1 cellular context compared by ENCODE assay signal in genomic region chr17:72730091-72730490, GRCh38.
TF ChIP-seq lines count a peak whose summit lies in the region.

No MANE protein-coding gene starts in this region.

TF ChIP-seq in K562, 482 proteins besides CTCF, POLR2A, EP300 and RAD21 (continued from another document):
- TF ChIP-seq, protein P1, sequence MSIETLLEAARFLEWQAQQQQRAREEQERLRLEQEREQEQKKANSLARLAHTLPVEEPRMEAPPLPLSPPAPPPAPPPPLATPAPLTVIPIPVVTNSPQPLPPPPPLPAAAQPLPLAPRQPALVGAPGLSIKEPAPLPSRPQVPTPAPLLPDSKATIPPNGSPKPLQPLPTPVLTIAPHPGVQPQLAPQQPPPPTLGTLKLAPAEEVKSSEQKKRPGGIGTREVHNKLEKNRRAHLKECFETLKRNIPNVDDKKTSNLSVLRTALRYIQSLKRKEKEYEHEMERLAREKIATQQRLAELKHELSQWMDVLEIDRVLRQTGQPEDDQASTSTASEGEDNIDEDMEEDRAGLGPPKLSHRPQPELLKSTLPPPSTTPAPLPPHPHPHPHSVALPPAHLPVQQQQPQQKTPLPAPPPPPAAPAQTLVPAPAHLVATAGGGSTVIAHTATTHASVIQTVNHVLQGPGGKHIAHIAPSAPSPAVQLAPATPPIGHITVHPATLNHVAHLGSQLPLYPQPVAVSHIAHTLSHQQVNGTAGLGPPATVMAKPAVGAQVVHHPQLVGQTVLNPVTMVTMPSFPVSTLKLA (conservative IDR thresholded peaks at IDR 0.05), result no peak
- TF ChIP-seq CAMTA2 (CRISPR knock-in tag; conservative IDR thresholded peaks at IDR 0.05), result no peak
- no peak for TF ChIP-seq STAT6 (CRISPR knock-in tag; IDR thresholded peaks at IDR 0.05)
- TF ChIP-seq, protein P2, sequence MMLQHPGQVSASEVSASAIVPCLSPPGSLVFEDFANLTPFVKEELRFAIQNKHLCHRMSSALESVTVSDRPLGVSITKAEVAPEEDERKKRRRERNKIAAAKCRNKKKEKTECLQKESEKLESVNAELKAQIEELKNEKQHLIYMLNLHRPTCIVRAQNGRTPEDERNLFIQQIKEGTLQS (IDR thresholded peaks at IDR 0.05), result peak; percentile 76
- TF ChIP-seq, protein P2 (CRISPR knock-in tag; conservative IDR thresholded peaks at IDR 0.05), result no peak
- TF ChIP-seq CBFA2T3 (IDR thresholded peaks at IDR 0.05), result peak; percentile 32
- TF ChIP-seq ZNF41 (CRISPR knock-in tag; conservative IDR thresholded peaks at IDR 0.05), result no peak
- no peak for TF ChIP-seq UBTF (IDR thresholded peaks at IDR 0.05; ENCODE audit: borderline replicate concordance in 1 of 2, low read depth in 2 of 2, low read length in 2 of 2)
- no peak for TF ChIP-seq MYNN (IDR thresholded peaks at IDR 0.05)
- TF ChIP-seq MYNN (CRISPR knock-in tag; IDR thresholded peaks at IDR 0.05), result no peak
- peak; percentile 11; the same call in 1 of the 2 replicates for TF ChIP-seq TEAD4 (IDR thresholded peaks at IDR 0.05; ENCODE audit: low read length)
- no peak for TF ChIP-seq TEAD4 (CRISPR knock-in tag; IDR thresholded peaks at IDR 0.05; ENCODE audit: borderline replicate concordance)
- TF ChIP-seq MED1 (CRISPR knock-in tag; IDR thresholded peaks at IDR 0.05; ENCODE audit: borderline replicate concordance), result no peak
- TF ChIP-seq RERE (CRISPR knock-in tag; IDR thresholded peaks at IDR 0.05; ENCODE audit: borderline replicate concordance), result no peak
- no peak for TF ChIP-seq NCOA4 (IDR thresholded peaks at IDR 0.05; ENCODE audit: partially characterized antibody)
- TF ChIP-seq CBX8 (IDR thresholded peaks at IDR 0.05; ENCODE audit: borderline replicate concordance, extremely low read depth, low read depth, low read length, poor library complexity, severe bottlenecking), result no peak
- TF ChIP-seq FOXA3 (CRISPR knock-in tag; conservative IDR thresholded peaks at IDR 0.05 in 1 of 2, IDR thresholded peaks at IDR 0.05 in 1 of 2), result no peak
- no peak for TF ChIP-seq BCOR (IDR thresholded peaks at IDR 0.05)
- TF ChIP-seq PRPF4 (IDR thresholded peaks at IDR 0.05; ENCODE audit: insufficient read depth, low read depth, low read length, poor library complexity, severe bottlenecking), result no peak
- TF ChIP-seq TAF9B (IDR thresholded peaks at IDR 0.05; ENCODE audit: partially characterized antibody), result no peak
- TF ChIP-seq CCAR2 (IDR thresholded peaks at IDR 0.05; ENCODE audit: low read depth, low read length), result no peak
